In the genomic region with DNA sequence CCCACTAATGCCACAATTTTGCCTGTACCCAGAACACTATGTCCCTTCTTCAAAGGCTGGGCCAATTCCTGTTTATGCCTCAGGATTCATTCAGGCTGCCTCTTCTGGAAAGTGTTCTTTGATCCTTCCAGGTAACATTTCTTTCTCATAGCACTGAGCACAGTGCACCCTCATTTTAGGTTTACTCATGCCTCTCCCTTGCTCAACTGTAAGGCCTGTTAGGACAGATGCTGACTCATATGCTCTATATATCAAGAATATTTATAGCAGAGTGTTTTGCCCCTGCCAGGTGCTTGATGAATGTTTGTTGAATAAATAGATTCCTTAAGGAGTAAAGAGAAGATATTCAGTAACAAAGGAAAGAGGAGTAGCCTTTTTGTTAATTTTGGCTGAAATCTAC, we compare ENCODE assay signal across 21 cellular contexts.
DNase-seq lines count a peak whose midpoint lies in the region; ATAC-seq, FAIRE-seq and TF ChIP-seq lines count a peak whose summit lies in the region.
"Had no signal": no experiment of that assay in that cellular context is flagged by ENCODE, and none has a peak within 500 bp of the region (broad histone marks: within the 10 kb centered on the region; RNA-seq: fewer than 3 reads in every experiment).

No MANE protein-coding gene starts in this region.

- peaks cover 2% of the 10 kb centered on the region for H3K27me3 Mint-ChIP-seq in HFFc6 (ENCODE audit: insufficient read depth)
- H3K27me3 Mint-ChIP-seq: activated naive CD8-positive, alpha-beta T cell treated with anti-CD3 and anti-CD28 coated beads, Interleukin-2, amount 50 U/mL, for 24 hours; stimulated activated naive CD8-positive, alpha-beta T cell treated with anti-CD3 and anti-CD28 coated beads, Interleukin-15, Interleukin-2, amounts not matched to agents 100 ng/mL and 50 ng/mL, for 24 hours had no signal

- H3K36me3 Mint-ChIP-seq in HFFc6 (ENCODE audit: low read depth), result no peaks in the 10 kb centered on the region

- H3K4me3 Mint-ChIP-seq in HFFc6, result no peak overlapping the region
- H3K4me3 Mint-ChIP-seq: activated naive CD8-positive, alpha-beta T cell treated with anti-CD3 and anti-CD28 coated beads, Interleukin-2, amount 50 U/mL, for 24 hours; activated T-cell treated with anti-CD3 and anti-CD28 coated beads, Interleukin-2, amount 50 U/mL, for 4 hours; stimulated activated naive CD8-positive, alpha-beta T cell treated with anti-CD3 and anti-CD28 coated beads, Interleukin-15, Interleukin-2, amounts not matched to agents 100 ng/mL and 50 ng/mL, for 24 hours had no signal

- no peaks in the 10 kb centered on the region for H3K27me3 ChIP-seq in fibroblast of lung (ENCODE audit: control insufficient read depth, insufficient read depth, low read length)
- H3K27me3 ChIP-seq in gastrocnemius medialis, result no peaks in the 10 kb centered on the region
- H3K27me3 ChIP-seq: BLaER1, heart left ventricle, pancreas had no signal

- H3K9me3 ChIP-seq in fibroblast of lung (ENCODE audit: control insufficient read depth, insufficient read depth, low read depth, low read length) (no peaks in the 10 kb centered on the region), gastrocnemius medialis (no peaks in the 10 kb centered on the region)
- H3K9me3 ChIP-seq: BLaER1, heart left ventricle, pancreas had no signal

- H3K4me2 ChIP-seq in fibroblast of lung (ENCODE audit: extremely low read depth, insufficient read depth, low read length), result no peak overlapping the region
- H3K4me2 ChIP-seq: BLaER1 had no signal

- H3K4me1 Mint-ChIP-seq in HFFc6 (ENCODE audit: low read depth), result peaks cover 41% of the 10 kb centered on the region
- H3K4me1 Mint-ChIP-seq: activated naive CD8-positive, alpha-beta T cell treated with anti-CD3 and anti-CD28 coated beads, Interleukin-2, amount 50 U/mL, for 24 hours had no signal

- no peak overlapping the region for H3K27ac ChIP-seq in fibroblast of lung (ENCODE audit: insufficient read depth, low read length)
- peak overlapping the region; percentile 28 to 79 (median 76) for H3K27ac ChIP-seq in gastrocnemius medialis
- H3K27ac ChIP-seq: BLaER1, heart left ventricle, pancreas had no signal

- H3K79me2 ChIP-seq in fibroblast of lung (ENCODE audit: control insufficient read depth, insufficient read depth, low read length), result no peaks in the 10 kb centered on the region

- no peaks in the 10 kb centered on the region for H4K20me1 ChIP-seq in fibroblast of lung (ENCODE audit: control insufficient read depth, extremely low read depth, insufficient read depth, low read length)
- H4K20me1 ChIP-seq: BLaER1 had no signal

- H3K9ac ChIP-seq in fibroblast of lung (ENCODE audit: insufficient read depth, low read length), result no peak overlapping the region
- H3K9ac ChIP-seq: BLaER1 had no signal

- H3K27ac Mint-ChIP-seq in HFFc6, result no peak overlapping the region
- H3K27ac Mint-ChIP-seq: activated naive CD8-positive, alpha-beta T cell treated with anti-CD3 and anti-CD28 coated beads, Interleukin-2, amount 50 U/mL, for 24 hours; stimulated activated naive CD8-positive, alpha-beta T cell treated with anti-CD3 and anti-CD28 coated beads, Interleukin-15, Interleukin-2, amounts not matched to agents 100 ng/mL and 50 ng/mL, for 24 hours had no signal

- DNase-seq in HFFc6 (peak; percentile 1), NOMO-1 treated with dmso at 0.1 percent for 144 hours (lab: John Stamatoyannopoulos, UW; ENCODE audit: unreplicated experiment) (peak; percentile 15), fibroblast of lung (ENCODE audit: low read depth in 2 of 2) (peak; percentile 27 to 48), gastrocnemius medialis (peak; percentile 26), RCC 7860 (ENCODE audit: low spot score) (no peak), 8988T (no peak)
- DNase-seq: activated CD4-positive, alpha-beta T cell treated with anti-CD3 and anti-CD28 coated beads, Interleukin-2, amount 50 U/mL, for 1 hour; activated naive CD8-positive, alpha-beta T cell treated with anti-CD3 and anti-CD28 coated beads, Interleukin-2, amount 50 U/mL, for 24 hours; activated T-cell treated with anti-CD3 and anti-CD28 coated beads, Interleukin-2, amount 50 U/mL, for 4 hours; DND-41; heart left ventricle; Kasumi-1; pancreas; stimulated activated CD4-positive, alpha-beta T cell treated with anti-CD3 and anti-CD28 coated beads, Interleukin-12 subunit alpha, Interleukin-12 subunit beta, amount 100 ng/mL, for 4 hours had no signal

- ATAC-seq in gastrocnemius medialis (peak; percentile 99), HG02840 (IDR thresholded peaks at IDR 0.05; ENCODE audit: low FRiP score, unreplicated experiment) (no peak), HG02642 (IDR thresholded peaks at IDR 0.05; ENCODE audit: poor library complexity, unreplicated experiment) (no peak)
- ATAC-seq: activated naive CD8-positive, alpha-beta T cell treated with anti-CD3 and anti-CD28 coated beads, Interleukin-2, amount 50 U/mL, for 24 hours; activated T-cell treated with anti-CD3 and anti-CD28 coated beads, Interleukin-2, amount 50 U/mL, for 4 hours; HCT116; heart left ventricle had no signal

- no peak overlapping the region for H3K4me3 ChIP-seq in fibroblast of lung (replicated peaks in 1 of 4; ENCODE audit: control extremely low read depth in 1 of 4, insufficient read depth in 1 of 4, low read depth in 3 of 4, low read length in 4 of 4)
- H3K4me3 ChIP-seq in gastrocnemius medialis, result no peak overlapping the region
- H3K4me3 ChIP-seq: BLaER1, heart left ventricle, pancreas had no signal

- H2AFZ ChIP-seq in fibroblast of lung (ENCODE audit: low read length), result no peak overlapping the region

- TF ChIP-seq CTCF in HFFc6 (IDR thresholded peaks at IDR 0.05) (no peak), fibroblast of lung (conservative IDR thresholded peaks at IDR 0.05 in 1 of 2, IDR thresholded peaks at IDR 0.05 in 1 of 2; ENCODE audit: low read depth in 1 of 2, low read length in 2 of 2) (no peak), gastrocnemius medialis (IDR thresholded peaks at IDR 0.05 in 4 of 5, conservative IDR thresholded peaks at IDR 0.05 in 1 of 5) (no peak)

- intact Hi-C loops in gastrocnemius medialis (cut with DNase I; ENCODE audit: low total_unique reads), result no loop called here

- H3K4me1 ChIP-seq in fibroblast of lung (ENCODE audit: control insufficient read depth, extremely low read depth, insufficient read depth, low read length) (no peaks in the 10 kb centered on the region), gastrocnemius medialis (peaks cover 0 to 5% of the 10 kb centered on the region in 2 donors)
- H3K4me1 ChIP-seq: BLaER1, pancreas had no signal

- H3K36me3 ChIP-seq in fibroblast of lung (ENCODE audit: control insufficient read depth, insufficient read depth, low read length) (no peaks in the 10 kb centered on the region), gastrocnemius medialis (no peaks in the 10 kb centered on the region)
- H3K36me3 ChIP-seq: BLaER1, heart left ventricle, pancreas had no signal

- H3K9me3 Mint-ChIP-seq in HFFc6, result no peaks in the 10 kb centered on the region
- H3K9me3 Mint-ChIP-seq: activated naive CD8-positive, alpha-beta T cell treated with anti-CD3 and anti-CD28 coated beads, Interleukin-2, amount 50 U/mL, for 24 hours; activated T-cell treated with anti-CD3 and anti-CD28 coated beads, Interleukin-2, amount 50 U/mL, for 4 hours; stimulated activated naive CD8-positive, alpha-beta T cell treated with anti-CD3 and anti-CD28 coated beads, Interleukin-15, Interleukin-2, amounts not matched to agents 100 ng/mL and 50 ng/mL, for 24 hours had no signal

- FAIRE-seq in RCC 7860 (lab: Jason Lieb, UNC), result no peak
- FAIRE-seq: endometrium, pancreas, TTC549 had no signal

- in situ Hi-C loops in gastrocnemius medialis (cut with MboI; ENCODE audit: low sequenced_read_pairs in 4 of 4), result no loop called here

- TF ChIP-seq POLR2A in gastrocnemius medialis (IDR thresholded peaks at IDR 0.05), result no peak

Comparison
In these comparisons a context has a peak if more than half of its experiments do, and no peak if none do; other contexts are left out.
1. DNase-seq: peak in HFFc6 (single experiment), NOMO-1 treated with dmso at 0.1 percent for 144 hours (single experiment), fibroblast of lung (2 of 2) and gastrocnemius medialis (2 of 2); none in RCC 7860 (single experiment) and 8988T (single experiment).
2. ATAC-seq: peak in gastrocnemius medialis (2 of 2); none in HG02840 (single experiment) and HG02642 (single experiment).